ENCODE assay signal across 8 cellular contexts in genomic region chr1:25818569-25818968, GRCh38. TPM values are rescaled to one million over a fixed set of nuclear protein-coding genes. Genes with fewer than 3 reads are reported as not detected.
DNase-seq lines count a peak whose midpoint lies in the region; ATAC-seq, FAIRE-seq and TF ChIP-seq lines count a peak whose summit lies in the region.

No MANE protein-coding gene starts in this region.

- H3K27ac ChIP-seq in HEK293 (ENCODE audit: extremely low read depth, low read depth, low read length) (peak overlapping the region; percentile 7; the same call in 1 of the 2 replicates), gastrocnemius medialis (peak overlapping the region; percentile 39 to 99 (median 96))

- H3K36me3 ChIP-seq in HEK293 (ENCODE audit: control insufficient read depth in 2 of 2, insufficient read depth in 1 of 2, low read length in 2 of 2) (peaks cover 0 to 46% of the 10 kb centered on the region in 2 experiments; a peak in 1 of 3 replicates), gastrocnemius medialis (peaks cover 0 to 34% of the 10 kb centered on the region in 2 donors)

- H3K27me3 Mint-ChIP-seq in activated B cell treated with CpG ODN at 0.5 μM for 24 hours (no peaks in the 10 kb centered on the region), glutamatergic neuron (ENCODE audit: unreplicated experiment) (peaks cover 10% of the 10 kb centered on the region)

- FAIRE-seq in HTR-8/SVneo (lab: Jason Lieb, UNC), result no peak

- H3K9me3 ChIP-seq in HEK293 (ENCODE audit: control insufficient read depth, insufficient read depth, low read depth, low read length), result no peaks in the 10 kb centered on the region
- no peaks in the 10 kb centered on the region for H3K9me3 ChIP-seq in gastrocnemius medialis

- H3K4me3 ChIP-seq in HEK293 (ENCODE audit: low read depth, low read length) (no peak overlapping the region), gastrocnemius medialis (peak overlapping the region in 3 of 4 donors; percentile 86 to 95 (median 86))

- H3K36me3 Mint-ChIP-seq in activated B cell treated with CpG ODN at 0.5 μM for 24 hours (ENCODE audit: low read depth) (peaks cover 9% of the 10 kb centered on the region), glutamatergic neuron (ENCODE audit: unreplicated experiment) (no peaks in the 10 kb centered on the region)

- no peaks in the 10 kb centered on the region for H3K27me3 ChIP-seq in gastrocnemius medialis

- TF ChIP-seq CTCF in HEK293 (tag by site-specific recombination; IDR thresholded peaks at IDR 0.05) (no peak), activated B cell treated with CpG ODN at 0.5 μM for 24 hours (IDR thresholded peaks at IDR 0.05) (no peak), glutamatergic neuron (IDR thresholded peaks at IDR 0.05; ENCODE audit: partially characterized antibody, unreplicated experiment) (no peak), gastrocnemius medialis (IDR thresholded peaks at IDR 0.05 in 4 of 5, conservative IDR thresholded peaks at IDR 0.05 in 1 of 5) (no peak)

- H3K9me3 Mint-ChIP-seq in activated B cell treated with CpG ODN at 0.5 μM for 24 hours (no peaks in the 10 kb centered on the region), glutamatergic neuron (ENCODE audit: unreplicated experiment) (peaks cover 18% of the 10 kb centered on the region)

- intact Hi-C loops in activated B cell treated with CpG ODN at 0.5 μM for 24 hours (cut with micrococcal nuclease), result loop anchor here (2.0 kb wide), 4 partner anchors 20 to 480 kb away; partner anchors contain the start of genes MACO1, STMN1 and TMEM50A
- intact Hi-C loops in gastrocnemius medialis (cut with DNase I; ENCODE audit: low total_unique reads), result no loop called here

- DNase-seq in activated B cell treated with CpG ODN at 0.5 μM for 24 hours (no peak), glutamatergic neuron (no peak), gastrocnemius medialis (peak in 1 of 2 donors; percentile 11), HTR-8/SVneo (ENCODE audit: insufficient read length, low spot score) (no peak), GM03348 (ENCODE audit: low spot score) (no peak)
- DNase-seq in NK-92 treated with Interleukin-12 subunit alpha and Interleukin-12 subunit beta, amount 100 ng/mL, for 24 hours (lab: John Stamatoyannopoulos, UW), result no peak

- H3K4me1 Mint-ChIP-seq in activated B cell treated with CpG ODN at 0.5 μM for 24 hours, result peaks cover 27% of the 10 kb centered on the region
- peaks cover 36% of the 10 kb centered on the region for H3K4me1 Mint-ChIP-seq in glutamatergic neuron (ENCODE audit: low read depth, unreplicated experiment)

- H3K4me1 ChIP-seq in HEK293 (ENCODE audit: control insufficient read depth, insufficient read depth, low read length) (peaks cover 6% of the 10 kb centered on the region; the same call in 1 of the 2 replicates), gastrocnemius medialis (peaks cover 30 to 43% of the 10 kb centered on the region in 2 donors)

- H3K4me3 Mint-ChIP-seq in activated B cell treated with CpG ODN at 0.5 μM for 24 hours, result peak overlapping the region; percentile 92
- H3K4me3 Mint-ChIP-seq in glutamatergic neuron (ENCODE audit: unreplicated experiment), result peak overlapping the region; percentile 100

- H3K27ac Mint-ChIP-seq in activated B cell treated with CpG ODN at 0.5 μM for 24 hours (no peak overlapping the region), glutamatergic neuron (ENCODE audit: unreplicated experiment) (peak overlapping the region; percentile 93)

- in situ Hi-C loops in gastrocnemius medialis (cut with MboI; ENCODE audit: low sequenced_read_pairs in 4 of 4), result no loop called here

- TF ChIP-seq POLR2A in gastrocnemius medialis (IDR thresholded peaks at IDR 0.05), result no peak

- CTCF ChIA-PET in HEK293 (lab: Yijun Ruan, JAX), result interaction anchor here (0.6 to 1.5 kb wide), 5 partner anchors 12 to 1800 kb away, joined by 3 to 4 read pairs (median 3); no protein-coding TSS in a partner anchor
- CTCF ChIA-PET in activated B cell treated with CpG ODN at 0.5 μM for 24 hours (lab: Charles Lee), result interaction anchor here (1.0 kb wide), 1 partner anchor 314 kb away, joined by 3 read pairs; no protein-coding TSS in a partner anchor

- POLR2A ChIA-PET in HEK293 (lab: Yijun Ruan, JAX), result interaction anchor here (1.1 to 1.4 kb wide), 4 partner anchors 16 to 388 kb away, joined by 3 to 5 read pairs (median 3); partner anchors contain the start of genes MACO1 and PAQR7
- POLR2A ChIA-PET in activated B cell treated with CpG ODN at 0.5 μM for 24 hours (lab: Charles Lee), result interaction anchor here (0.6 to 2.5 kb wide), 5 partner anchors 14 to 269 kb away, joined by 3 to 13 read pairs (median 3); partner anchors contain the start of genes PAFAH2 and SELENON

- ATAC-seq in activated B cell treated with CpG ODN at 0.5 μM for 24 hours (ENCODE audit: low read depth) (no peak), gastrocnemius medialis (no peak), GM21825 (IDR thresholded peaks at IDR 0.05; ENCODE audit: unreplicated experiment) (no peak)

TF ChIP-seq in HEK293, 187 proteins besides CTCF, POLR2A, EP300 and RAD21:
- TF ChIP-seq GLIS1 (tag by site-specific recombination; IDR thresholded peaks at IDR 0.05), result no peak

RNA-seq across cellular contexts. Expression of gene MTFR1L, which starts 1.2 kb away (rescaled TPM):
- total RNA-seq in activated B cell treated with CpG ODN at 0.5 μM for 24 hours (34.6 and 35.3 TPM in 2 replicates), glutamatergic neuron (ENCODE audit: unreplicated experiment) (70.4 TPM), gastrocnemius medialis (100 to 1,000 TPM; 123 to 186 (median 170) TPM)

RNA-seq across cellular contexts. Expression of gene SELENON, which starts 18.6 kb away (rescaled TPM):
- total RNA-seq in activated B cell treated with CpG ODN at 0.5 μM for 24 hours (13.5 and 15.1 TPM in 2 replicates), glutamatergic neuron (ENCODE audit: unreplicated experiment) (79.8 TPM), gastrocnemius medialis (10 to 100 TPM; 20.0 to 51.0 (median 43.3) TPM)

RNA-seq across cellular contexts. Expression of gene AUNIP, which starts 40.7 kb away (rescaled TPM):
- total RNA-seq in activated B cell treated with CpG ODN at 0.5 μM for 24 hours, result 0.42 and 0.64 TPM in 2 replicates
- 1.3 TPM for total RNA-seq in glutamatergic neuron (ENCODE audit: unreplicated experiment)
- total RNA-seq in gastrocnemius medialis, result not detected

RNA-seq across cellular contexts. Expression of gene PAQR7, which starts 56.9 kb away (rescaled TPM):
- total RNA-seq in activated B cell treated with CpG ODN at 0.5 μM for 24 hours, result 3.7 and 4.6 TPM in 2 replicates
- total RNA-seq in glutamatergic neuron (ENCODE audit: unreplicated experiment), result 6.4 TPM
- 1 to 10 TPM; 1.4 to 3.7 (median 2.1) TPM for total RNA-seq in gastrocnemius medialis
